Comparison of ENCODE assay signal across 22 cellular contexts in genomic region chrX:145630081-145630480, GRCh38.
DNase-seq lines count a peak whose midpoint lies in the region; FAIRE-seq and TF ChIP-seq lines count a peak whose summit lies in the region.
"Had no signal": no experiment of that assay in that cellular context is flagged by ENCODE, and none has a peak within 500 bp of the region (broad histone marks: within the 10 kb centered on the region; RNA-seq: fewer than 3 reads in every experiment).

No MANE protein-coding gene starts in this region.

- intact Hi-C loops in spleen (cut with DNase I; ENCODE audit: low total_unique reads) = no loop called here

- 87 to 97% (median 95%) methylated on average over 17 to 21 of the region's 21 CpGs for WGBS in spleen, 5 donors

- H3K36me3 ChIP-seq in H7 (replicated peaks; ENCODE audit: control insufficient read depth, insufficient read depth, low read length) (no peaks in the 10 kb centered on the region), bronchial epithelial cell (ENCODE audit: control insufficient read depth, insufficient read depth, low read length) (no peaks in the 10 kb centered on the region), spleen (no peaks in the 10 kb centered on the region)
- H3K36me3 ChIP-seq: BLaER1 treated with 17β-estradiol and CSF1 and Interleukin-3, amounts not matched to agents 10 nM and 100 nM had no signal

- H3K4me3 ChIP-seq in H7 (ENCODE audit: insufficient read depth, low read depth, low read length) = no peak overlapping the region
- H3K4me3 ChIP-seq in bronchial epithelial cell (ENCODE audit: low read depth, low read length) = no peak overlapping the region
- H3K4me3 ChIP-seq in spleen = no peak overlapping the region
- H3K4me3 ChIP-seq: BLaER1 treated with 17β-estradiol and CSF1 and Interleukin-3, amounts not matched to agents 10 nM and 100 nM; GM12878 had no signal

- H3K27ac ChIP-seq in spleen = no peak overlapping the region
- H3K27ac ChIP-seq: BLaER1 treated with 17β-estradiol and CSF1 and Interleukin-3, amounts not matched to agents 10 nM and 100 nM; C4-2B had no signal

- peaks cover 0 to 18% (median 0%) of the 10 kb centered on the region in 8 donors for H3K9me3 ChIP-seq in spleen
- H3K9me3 ChIP-seq: Caco-2 had no signal

- DNase-seq in H7 (peak; percentile 1), bronchial epithelial cell (ENCODE audit: low read depth) (no peak), spleen (peak; percentile 51), mesenteric fat pad (ENCODE audit: low spot score) (no peak), Ammon's horn (ENCODE audit: low spot score) (no peak)
- no peak for DNase-seq in activated CD4-positive, alpha-beta T cell treated with anti-CD3 and anti-CD28 coated beads for 48 hours
- DNase-seq: 8988T; ACHN; Caco-2; Calu3; CD4-positive, alpha-beta T cell; CD8-positive, alpha-beta T cell; DMS79 treated with DMSO at 0.1 percent for 48 hours; EL; GDM1 had no signal

- no peak for TF ChIP-seq POLR2A in spleen (IDR thresholded peaks at IDR 0.05)

- TF ChIP-seq CTCF in bronchial epithelial cell (IDR thresholded peaks at IDR 0.05; ENCODE audit: insufficient read depth, low read length, severe bottlenecking) (no peak), spleen (IDR thresholded peaks at IDR 0.05 in 8 of 11, conservative IDR thresholded peaks at IDR 0.05 in 3 of 11) (no peak)

- H3K4me1 ChIP-seq in spleen = no peaks in the 10 kb centered on the region
- H3K4me1 ChIP-seq: BLaER1 treated with 17β-estradiol and CSF1 and Interleukin-3, amounts not matched to agents 10 nM and 100 nM; Caco-2 had no signal

- FAIRE-seq in bronchial epithelial cell (lab: Jason Lieb, UNC) = peak; percentile 18
- FAIRE-seq: A204.1, D721Med, GM12878, GM12892, GM18507 had no signal

- H3K27me3 ChIP-seq in H7 (ENCODE audit: control insufficient read depth, insufficient read depth, low read length) (no peaks in the 10 kb centered on the region), bronchial epithelial cell (ENCODE audit: control insufficient read depth, insufficient read depth, low read length) (no peaks in the 10 kb centered on the region), spleen (replicated peaks in 1 of 7) (no peaks in the 10 kb centered on the region)

Comparison
In these comparisons a context has a peak if more than half of its experiments do, and no peak if none do; other contexts are left out.
1. DNase-seq: peak in H7 (single experiment) and spleen (single experiment); none in bronchial epithelial cell (single experiment), activated CD4-positive, alpha-beta T cell treated with anti-CD3 and anti-CD28 coated beads for 48 hours (single experiment), mesenteric fat pad (single experiment) and Ammon's horn (single experiment).